19 cellular contexts compared by ENCODE assay signal in genomic region chr7:15581352-15581951, GRCh38. TPM values are rescaled to one million over a fixed set of nuclear protein-coding genes. Genes with fewer than 3 reads are reported as not detected.
A peak's percentile ranks its signal among the peaks of the same experiment; 100 is the strongest.
DNase-seq lines count a peak whose midpoint lies in the region; ATAC-seq and TF ChIP-seq lines count a peak whose summit lies in the region.
"Had no signal": no experiment of that assay in that cellular context is flagged by ENCODE, and none has a peak within 500 bp of the region (broad histone marks: within the 10 kb centered on the region; RNA-seq: fewer than 3 reads in every experiment).

No MANE protein-coding gene starts in this region.

- H3K4me1 ChIP-seq in right lobe of liver: peaks cover 0 to 35% (median 16%) of the 10 kb centered on the region in 4 donors

- no peaks in the 10 kb centered on the region for H3K36me3 ChIP-seq in right lobe of liver
- H3K36me3 ChIP-seq: BLaER1 had no signal

- no peaks in the 10 kb centered on the region for H3K27me3 ChIP-seq in right lobe of liver
- H3K27me3 ChIP-seq: BLaER1 had no signal

- no peak for TF ChIP-seq CTCF in right lobe of liver (IDR thresholded peaks at IDR 0.05)
- no peak for TF ChIP-seq CTCF in activated CD8-positive, alpha-beta T cell treated with anti-CD3 and anti-CD28 coated beads for 36 hours (IDR thresholded peaks at IDR 0.05)

- no peak overlapping the region for H3K4me3 Mint-ChIP-seq in activated CD8-positive, alpha-beta T cell treated with anti-CD3 and anti-CD28 coated beads for 36 hours
- H3K4me3 Mint-ChIP-seq: CD8-positive, alpha-beta memory T cell had no signal

- peak overlapping the region; percentile 7 to 57 (median 22) for H3K27ac ChIP-seq in right lobe of liver
- H3K27ac ChIP-seq: BLaER1, RWPE1 had no signal

- H3K27me3 Mint-ChIP-seq in activated CD8-positive, alpha-beta T cell treated with anti-CD3 and anti-CD28 coated beads for 36 hours: no peaks in the 10 kb centered on the region
- H3K27me3 Mint-ChIP-seq: CD8-positive, alpha-beta memory T cell had no signal

- no peaks in the 10 kb centered on the region for H3K9me3 ChIP-seq in right lobe of liver

- 13% methylated on average over 3 of the region's 3 CpGs for WGBS in right lobe of liver (ENCODE audit: insufficient coverage, low coverage, low lambda C conversion rate, missing lambda C conversion rate)

- H3K4me1 Mint-ChIP-seq in activated CD8-positive, alpha-beta T cell treated with anti-CD3 and anti-CD28 coated beads for 36 hours (ENCODE audit: low read depth): no peaks in the 10 kb centered on the region
- H3K4me1 Mint-ChIP-seq: CD8-positive, alpha-beta memory T cell had no signal

- peak; percentile 3 to 56 (median 34) for ATAC-seq in right lobe of liver
- no peak for ATAC-seq in activated CD8-positive, alpha-beta T cell treated with anti-CD3 and anti-CD28 coated beads for 36 hours

- peak; percentile 94 for DNase-seq in NCI-H1105 treated with DMSO at 0.1 percent for 48 hours (lab: John Stamatoyannopoulos, UW)
- DNase-seq in NCI-H748 (lab: John Stamatoyannopoulos, UW; ENCODE audit: unreplicated experiment): peak; percentile 62
- peak; percentile 27 for DNase-seq in SW480 (ENCODE audit: low spot score)
- no peak for DNase-seq in right lobe of liver
- no peak for DNase-seq in pons (ENCODE audit: low spot score)
- no peak for DNase-seq in anterior cingulate cortex (lab: John Stamatoyannopoulos, UW)
- DNase-seq in activated CD8-positive, alpha-beta T cell treated with anti-CD3 and anti-CD28 coated beads for 36 hours: no peak
- DNase-seq: CD8-positive, alpha-beta memory T cell; DMS 273 treated with DMSO at 0.1 percent for 48 hours; EL; HCEC 1CT; Kasumi-1; NCI-H1436; NCI-H2107; NCI-H446 treated with DMSO at 0.1 percent for 48 hours had no signal

- H3K9me3 Mint-ChIP-seq in activated CD8-positive, alpha-beta T cell treated with anti-CD3 and anti-CD28 coated beads for 36 hours: peaks cover 5% of the 10 kb centered on the region

- POLR2A ChIA-PET in activated CD8-positive, alpha-beta T cell treated with anti-CD3 and anti-CD28 coated beads for 36 hours (lab: Charles Lee): no interaction called here

- CTCF ChIA-PET in activated CD8-positive, alpha-beta T cell treated with anti-CD3 and anti-CD28 coated beads for 36 hours (lab: Charles Lee): no interaction called here

- no peaks in the 10 kb centered on the region for H3K36me3 Mint-ChIP-seq in activated CD8-positive, alpha-beta T cell treated with anti-CD3 and anti-CD28 coated beads for 36 hours (ENCODE audit: low read depth)
- H3K36me3 Mint-ChIP-seq: CD8-positive, alpha-beta memory T cell had no signal

- no peak overlapping the region for H3K27ac Mint-ChIP-seq in activated CD8-positive, alpha-beta T cell treated with anti-CD3 and anti-CD28 coated beads for 36 hours
- H3K27ac Mint-ChIP-seq: CD8-positive, alpha-beta memory T cell had no signal

- no peak for TF ChIP-seq POLR2A in right lobe of liver (IDR thresholded peaks at IDR 0.05)

- intact Hi-C loops in right lobe of liver (cut with DNase I): no loop called here
- intact Hi-C loops in activated CD8-positive, alpha-beta T cell treated with anti-CD3 and anti-CD28 coated beads for 36 hours (cut with micrococcal nuclease): no loop called here

- H3K4me3 ChIP-seq in right lobe of liver: no peak overlapping the region
- H3K4me3 ChIP-seq: BLaER1 had no signal

RNA-seq across cellular contexts. Expression of gene AGMO, which starts 19.6 kb away (rescaled TPM):
- 10 to 100 TPM; 20.8 to 58.9 (median 33.7) TPM for total RNA-seq in right lobe of liver
- total RNA-seq in activated CD8-positive, alpha-beta T cell treated with anti-CD3 and anti-CD28 coated beads for 36 hours: not detected
- total RNA-seq: CD8-positive, alpha-beta memory T cell; OCI-LY7; T-helper 1 cell treated with Interleukin-12 subunit alpha and Interleukin-12 subunit beta and Interleukin-4 antibody, amounts not matched to agents 30 ng/mL and 1 ng/mL, for 36 hours had no signal

Comparison
In these comparisons a context has a peak if more than half of its experiments do, and no peak if none do; other contexts are left out.
1. DNase-seq: peak in NCI-H1105 treated with DMSO at 0.1 percent for 48 hours (single experiment), NCI-H748 (single experiment) and SW480 (single experiment); none in right lobe of liver (0 of 3), pons (single experiment), anterior cingulate cortex (0 of 58) and activated CD8-positive, alpha-beta T cell treated with anti-CD3 and anti-CD28 coated beads for 36 hours (single experiment).
2. RNA of gene AGMO, which starts 19.6 kb away (total RNA-seq): 20.8 to 58.9 TPM in right lobe of liver; not detected in activated CD8-positive, alpha-beta T cell treated with anti-CD3 and anti-CD28 coated beads for 36 hours; every median in the first group is over 10 times any median in the second.